22 cellular contexts compared by ENCODE assay signal in genomic region chr7:133534816-133535215, GRCh38.
"Had no signal": no experiment of that assay in that cellular context is flagged by ENCODE, and none has a peak within 500 bp of the region (broad histone marks: within the 10 kb centered on the region; RNA-seq: fewer than 3 reads in every experiment).

No MANE protein-coding gene starts in this region.

- ATAC-seq: activated CD8-positive, alpha-beta T cell treated with anti-CD3 and anti-CD28 coated beads, Interleukin-2, amount 10 ng/mL, durations not matched to agents 7 days and 5 days; T-helper 17 cell; WTC11 had no signal

- H3K27ac Mint-ChIP-seq: activated CD8-positive, alpha-beta T cell treated with anti-CD3 and anti-CD28 coated beads, Interleukin-2, amount 10 ng/mL, durations not matched to agents 7 days and 5 days; activated naive CD8-positive, alpha-beta T cell treated with anti-CD3 and anti-CD28 coated beads, Interleukin-2, amount 10 ng/mL, durations not matched to agents 7 days and 5 days; T-helper 17 cell; WTC11 had no signal

- H3K9me3 ChIP-seq: adrenal gland, breast epithelium, MG63 had no signal

- H3K36me3 ChIP-seq: adrenal gland, breast epithelium, MG63 had no signal

- DNase-seq: activated CD4-positive, alpha-beta T cell treated with anti-CD3 and anti-CD28 coated beads for 48 hours; activated CD4-positive, alpha-beta T cell treated with anti-CD3 and anti-CD28 coated beads, Interleukin-2, amount 50 U/mL, for 4 hours; activated CD4-positive, CD25-positive, alpha-beta regulatory T cell treated with anti-CD3 and anti-CD28 coated beads, Interleukin-2, amount 50 U/mL, for 72 hours; activated CD8-positive, alpha-beta memory T cell treated with anti-CD3 and anti-CD28 coated beads, Interleukin-2, amount 50 U/mL, for 48 hours; activated CD8-positive, alpha-beta T cell treated with anti-CD3 and anti-CD28 coated beads, Interleukin-2, amount 10 ng/mL, durations not matched to agents 7 days and 5 days; activated naive CD4-positive, alpha-beta T cell treated with anti-CD3 and anti-CD28 coated beads, Interleukin-2, amount 50 U/mL, for 16 hours; activated naive CD8-positive, alpha-beta T cell treated with anti-CD3 and anti-CD28 coated beads, Interleukin-2, amount 10 ng/mL, durations not matched to agents 7 days and 5 days; activated T-cell treated with anti-CD3 and anti-CD28 coated beads, Interleukin-2, amount 50 U/mL, for 1 hour; adrenal gland; MG63; MV-4-11; NCI-H1092 treated with DMSO at 0.1 percent for 48 hours; NCI-H1436 treated with DMSO at 0.1 percent for 48 hours; NCI-H1930; NCI-H2171 treated with DMSO at 0.1 percent for 48 hours; NCI-H345; NCI-H510A; SIG-M5; T-helper 17 cell; T-helper 9 cell had no signal

- H3K4me1 ChIP-seq: breast epithelium had no signal

- H3K27me3 Mint-ChIP-seq: activated naive CD8-positive, alpha-beta T cell treated with anti-CD3 and anti-CD28 coated beads, Interleukin-2, amount 10 ng/mL, durations not matched to agents 7 days and 5 days; T-helper 17 cell had no signal

- H3K27ac ChIP-seq: adrenal gland, breast epithelium had no signal

- H3K9me3 Mint-ChIP-seq: activated naive CD8-positive, alpha-beta T cell treated with anti-CD3 and anti-CD28 coated beads, Interleukin-2, amount 10 ng/mL, durations not matched to agents 7 days and 5 days; WTC11 had no signal

- H3K36me3 Mint-ChIP-seq: WTC11 had no signal

- H3K4me3 Mint-ChIP-seq: activated CD8-positive, alpha-beta T cell treated with anti-CD3 and anti-CD28 coated beads, Interleukin-2, amount 10 ng/mL, durations not matched to agents 7 days and 5 days; activated naive CD8-positive, alpha-beta T cell treated with anti-CD3 and anti-CD28 coated beads, Interleukin-2, amount 10 ng/mL, durations not matched to agents 7 days and 5 days; T-helper 17 cell; WTC11 had no signal

- H3K4me3 ChIP-seq: adrenal gland, breast epithelium, MG63 had no signal

- H3K27me3 ChIP-seq: adrenal gland, breast epithelium, MG63 had no signal
